In the genomic region with DNA sequence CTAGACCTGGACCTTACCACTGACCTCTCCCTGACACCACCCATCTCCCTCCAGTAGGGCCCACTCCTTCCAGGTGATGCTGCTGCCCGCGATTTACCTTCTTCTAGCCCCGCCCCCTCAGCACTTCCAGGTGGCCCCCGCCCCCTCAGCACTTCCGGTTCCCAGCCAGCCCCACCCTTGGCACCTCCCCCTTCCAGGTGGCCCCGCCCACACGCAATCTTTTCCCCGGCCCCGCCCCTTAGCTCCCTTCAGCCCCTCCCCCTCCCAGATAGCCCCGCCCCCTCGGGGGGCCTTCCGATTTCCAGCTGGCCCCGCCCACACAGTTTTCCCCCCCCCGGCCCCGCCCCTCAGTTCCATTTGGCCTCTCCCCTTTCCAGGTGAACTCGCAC, we compare ENCODE assay signal across 8 cellular contexts. TPM values are rescaled to one million over a fixed set of nuclear protein-coding genes. Genes with fewer than 3 reads are reported as not detected.
A peak's percentile ranks its signal among the peaks of the same experiment; 100 is the strongest.
DNase-seq lines count a peak whose midpoint lies in the region; ATAC-seq and TF ChIP-seq lines count a peak whose summit lies in the region.

No MANE protein-coding gene starts in this region.

- H3K9me3 ChIP-seq in WERI-Rb-1 (ENCODE audit: severe bottlenecking) = no peaks in the 10 kb centered on the region

- H3K27ac ChIP-seq in WERI-Rb-1 = peak overlapping the region; percentile 99

- H3K36me3 ChIP-seq in WERI-Rb-1 = peaks cover 39% of the 10 kb centered on the region

- H3K4me1 Mint-ChIP-seq in MCF 10A (ENCODE audit: insufficient read depth, unreplicated experiment) = peaks cover 19% of the 10 kb centered on the region
- peaks cover 20 to 23% of the 10 kb centered on the region in 2 donors for H3K4me1 Mint-ChIP-seq in immature natural killer cell

- ATAC-seq in HG02759 (IDR thresholded peaks at IDR 0.05; ENCODE audit: unreplicated experiment) (peak; percentile 7), HG02588 (IDR thresholded peaks at IDR 0.05; ENCODE audit: unreplicated experiment) (no peak)

- TF ChIP-seq CTCF in WERI-Rb-1 (IDR thresholded peaks at IDR 0.05; ENCODE audit: low read depth, low read length) = no peak
- TF ChIP-seq CTCF in MCF 10A (IDR thresholded peaks at IDR 0.05; ENCODE audit: unreplicated experiment) = no peak

- DNase-seq in DMS153 (lab: John Stamatoyannopoulos, UW) (peak; percentile 55), NCI-H2029 (lab: John Stamatoyannopoulos, UW) (peak; percentile 83), WERI-Rb-1 (peak; percentile 82), MCF 10A (ENCODE audit: unreplicated experiment) (peak; percentile 84), immature natural killer cell (peak; percentile 80 to 85 (median 83))
- DNase-seq in stimulated activated CD4-positive, alpha-beta T cell treated with anti-CD3 and anti-CD28 coated beads, Interleukin-12 subunit alpha, Interleukin-12 subunit beta, amount 100 ng/mL, for 48 hours (ENCODE audit: low read depth in 2 of 3, low spot score in 1 of 3) = peak; percentile 85 to 95 (median 85)

- H3K4me3 ChIP-seq in WERI-Rb-1 (ENCODE audit: low read depth, low read length) = peak overlapping the region; percentile 70

- POLR2A ChIA-PET in MCF 10A (lab: Yijun Ruan, JAX) = interaction anchor here (0.6 to 1.2 kb wide), 2 partner anchors 34 to 222 kb away, joined by 3 to 6 read pairs; no protein-coding TSS in a partner anchor

- peaks cover 25% of the 10 kb centered on the region for H3K36me3 Mint-ChIP-seq in MCF 10A (ENCODE audit: insufficient read depth, unreplicated experiment)
- H3K36me3 Mint-ChIP-seq in immature natural killer cell = peaks cover 9 to 11% (median 11%) of the 10 kb centered on the region in 3 donors

- intact Hi-C loops in MCF 10A (cut with micrococcal nuclease) = no loop called here

- no peaks in the 10 kb centered on the region for H3K27me3 Mint-ChIP-seq in MCF 10A (ENCODE audit: insufficient read depth, unreplicated experiment)
- H3K27me3 Mint-ChIP-seq in immature natural killer cell (ENCODE audit: low read depth in 3 of 3) = peaks cover 7 to 12% (median 12%) of the 10 kb centered on the region in 3 donors

- peak overlapping the region; percentile 90 for H3K4me3 Mint-ChIP-seq in MCF 10A (ENCODE audit: unreplicated experiment)
- H3K4me3 Mint-ChIP-seq in immature natural killer cell = peak overlapping the region; percentile 93 to 100 (median 97)

- H3K27me3 ChIP-seq in WERI-Rb-1 (ENCODE audit: insufficient read depth, low read depth, severe bottlenecking) = no peaks in the 10 kb centered on the region

- H3K27ac Mint-ChIP-seq in MCF 10A (ENCODE audit: low read depth, unreplicated experiment) = peak overlapping the region; percentile 90
- peak overlapping the region; percentile 95 to 98 (median 97) for H3K27ac Mint-ChIP-seq in immature natural killer cell

- H3K9me3 Mint-ChIP-seq in MCF 10A (ENCODE audit: unreplicated experiment) (no peaks in the 10 kb centered on the region), immature natural killer cell (no peaks in the 10 kb centered on the region)

- CTCF ChIA-PET in MCF 10A (lab: Yijun Ruan, JAX) = interaction anchor here (1.0 kb wide), 1 partner anchor 204 kb away, joined by 5 read pairs; no protein-coding TSS in a partner anchor

- no TSS peak for BruUV-seq in MCF 10A (replicated peaks; lab: Mats Ljungman, UMichigan)

RNA-seq across cellular contexts. Expression of a gene that starts 0.6 kb away (rescaled TPM):
- 12.2 and 14.6 TPM in 2 replicates for total RNA-seq in MCF 10A (2022)
- 10 to 100 TPM; 13.1 to 26.0 (median 17.3) TPM for polyA plus RNA-seq in immature natural killer cell

RNA-seq across cellular contexts. Expression of a gene that starts 0.9 kb away (rescaled TPM):
- total RNA-seq in MCF 10A (2022) = 4.8 and 5.5 TPM in 2 replicates
- polyA plus RNA-seq in immature natural killer cell = 1 to 10 TPM in 1 of 3 donors, under 1 TPM in 1, not detected in 1; 0.54 to 1.3 TPM

RNA-seq across cellular contexts. Expression of a gene that starts 59.0 kb away (rescaled TPM):
- total RNA-seq in MCF 10A (2022) = 1.1 and 1.4 TPM in 2 replicates
- polyA plus RNA-seq in immature natural killer cell = under 1 TPM in 1 of 3 donors, not detected in 2; 0.37 TPM
